ENCODE assay signal across 26 cellular contexts in genomic region chr7:22216832-22217475, GRCh38.
A peak's percentile ranks its signal among the peaks of the same experiment; 100 is the strongest.
DNase-seq lines count a peak whose midpoint lies in the region; ATAC-seq and TF ChIP-seq lines count a peak whose summit lies in the region.
"Had no signal": no experiment of that assay in that cellular context is flagged by ENCODE, and none has a peak within 500 bp of the region (broad histone marks: within the 10 kb centered on the region; RNA-seq: fewer than 3 reads in every experiment).

No MANE protein-coding gene starts in this region.

- peaks cover 1% of the 10 kb centered on the region for H3K27me3 Mint-ChIP-seq in chondrocyte (ENCODE audit: low read depth)

- no peak for TF ChIP-seq POLR2A in esophagus squamous epithelium (IDR thresholded peaks at IDR 0.05)
- no peak for TF ChIP-seq POLR2A in upper lobe of left lung (IDR thresholded peaks at IDR 0.05)

- DNase-seq in heart right ventricle, result no peak
- no peak for DNase-seq in Right ventricle myocardium superior
- DNase-seq in esophagus squamous epithelium (lab: John Stamatoyannopoulos, UW), result no peak
- DNase-seq in pons (ENCODE audit: low spot score), result peak; percentile 67
- DNase-seq in upper lobe of left lung, result no peak
- DNase-seq in COR-L47 (lab: John Stamatoyannopoulos, UW), result no peak
- no peak for DNase-seq in chondrocyte (ENCODE audit: low spot score)
- DNase-seq: 8988T; activated CD8-positive, alpha-beta T cell treated with anti-CD3 and anti-CD28 coated beads, Interleukin-2, amount 10 ng/mL, durations not matched to agents 7 days and 5 days; activated gamma-delta T cell treated with Interleukin-2 at 50 U/mL for 16 hours; activated T-cell treated with anti-CD3 and anti-CD28 coated beads, Interleukin-2, amount 50 U/mL, for 1 hour; kidney glomerular epithelial cell; NCI-H1930; NCI-H345; NCI-H774; OCI-M1; SHP77; stimulated activated CD4-positive, alpha-beta T cell treated with anti-CD3 and anti-CD28 coated beads, Interleukin-2, amount 100 ng/mL, for 24 hours; SW 1271; transverse colon had no signal

- H3K36me3 Mint-ChIP-seq in chondrocyte (ENCODE audit: low read depth), result peaks cover 2% of the 10 kb centered on the region
- H3K36me3 Mint-ChIP-seq: stimulated activated effector memory CD8-positive, alpha-beta T cell treated with anti-CD3 and anti-CD28 coated beads, Interleukin-12 subunit alpha, Interleukin-12 subunit beta, amount 100 ng/mL, for 72 hours had no signal

- intact Hi-C loops in heart right ventricle (cut with DNase I), result loop anchor here in 2 of 10 donors (5.0 to 10.0 kb wide), 2 partner anchors 35 to 158 kb away; no protein-coding TSS in a partner anchor
- intact Hi-C loops in Right ventricle myocardium superior (cut with DNase I), result no loop called here
- intact Hi-C loops in esophagus squamous epithelium (cut with DNase I), result no loop called here

- TF ChIP-seq EP300 in upper lobe of left lung (IDR thresholded peaks at IDR 0.05), result peak in 1 of 4 donors; percentile 7

- no peak overlapping the region for H3K27ac Mint-ChIP-seq in chondrocyte (ENCODE audit: unreplicated experiment)
- H3K27ac Mint-ChIP-seq: activated CD8-positive, alpha-beta T cell treated with anti-CD3 and anti-CD28 coated beads, Interleukin-2, amount 10 ng/mL, durations not matched to agents 7 days and 5 days; stimulated activated effector memory CD8-positive, alpha-beta T cell treated with anti-CD3 and anti-CD28 coated beads, Interleukin-12 subunit alpha, Interleukin-12 subunit beta, amount 100 ng/mL, for 72 hours had no signal

- peaks cover 40% of the 10 kb centered on the region for H3K4me1 Mint-ChIP-seq in chondrocyte (ENCODE audit: low read depth)
- H3K4me1 Mint-ChIP-seq: stimulated activated effector memory CD8-positive, alpha-beta T cell treated with anti-CD3 and anti-CD28 coated beads, Interleukin-12 subunit alpha, Interleukin-12 subunit beta, amount 100 ng/mL, for 72 hours had no signal

- H3K9me3 ChIP-seq in heart right ventricle (peaks cover 0 to 4% (median 0%) of the 10 kb centered on the region in 11 donors), esophagus squamous epithelium (no peaks in the 10 kb centered on the region), upper lobe of left lung (no peaks in the 10 kb centered on the region)
- H3K9me3 ChIP-seq: transverse colon had no signal

- H3K4me1 ChIP-seq in heart right ventricle (peaks cover 0 to 75% (median 21%) of the 10 kb centered on the region in 9 donors), esophagus squamous epithelium (peaks cover 0 to 61% (median 0%) of the 10 kb centered on the region in 3 donors), upper lobe of left lung (peaks cover 17 to 33% (median 19%) of the 10 kb centered on the region in 4 donors)
- H3K4me1 ChIP-seq: transverse colon had no signal

- H3K36me3 ChIP-seq in heart right ventricle (peaks cover 0 to 4% (median 0%) of the 10 kb centered on the region in 9 donors), esophagus squamous epithelium (peaks cover 0 to 6% (median 0%) of the 10 kb centered on the region in 3 donors), upper lobe of left lung (no peaks in the 10 kb centered on the region)
- H3K36me3 ChIP-seq: cardiac muscle cell, transverse colon had no signal

- H3K27ac ChIP-seq in heart right ventricle (peak overlapping the region; percentile 1 to 89 (median 82)), esophagus squamous epithelium (peak overlapping the region in 3 of 4 donors; percentile 19 to 78 (median 65)), upper lobe of left lung (peak overlapping the region; percentile 39 to 83 (median 69))
- H3K27ac ChIP-seq: cardiac muscle cell, KMS-11 had no signal

- TF ChIP-seq CTCF in heart right ventricle (IDR thresholded peaks at IDR 0.05) (no peak), esophagus squamous epithelium (IDR thresholded peaks at IDR 0.05) (no peak), upper lobe of left lung (IDR thresholded peaks at IDR 0.05) (no peak), chondrocyte (IDR thresholded peaks at IDR 0.05) (no peak)

- H3K4me3 Mint-ChIP-seq in chondrocyte (ENCODE audit: unreplicated experiment), result no peak overlapping the region
- H3K4me3 Mint-ChIP-seq: activated CD8-positive, alpha-beta T cell treated with anti-CD3 and anti-CD28 coated beads, Interleukin-2, amount 10 ng/mL, durations not matched to agents 7 days and 5 days; neural crest cell; stimulated activated effector memory CD8-positive, alpha-beta T cell treated with anti-CD3 and anti-CD28 coated beads, Interleukin-12 subunit alpha, Interleukin-12 subunit beta, amount 100 ng/mL, for 72 hours had no signal

- H3K27me3 ChIP-seq in heart right ventricle (no peaks in the 10 kb centered on the region), esophagus squamous epithelium (no peaks in the 10 kb centered on the region), upper lobe of left lung (no peaks in the 10 kb centered on the region)
- H3K27me3 ChIP-seq: transverse colon had no signal

- ATAC-seq in heart right ventricle, result no peak
- ATAC-seq in Right ventricle myocardium superior (ENCODE audit: poor library complexity), result no peak
- ATAC-seq in upper lobe of left lung (ENCODE audit: low FRiP score in 2 of 2), result no peak
- ATAC-seq in HG03378 (IDR thresholded peaks at IDR 0.05; ENCODE audit: unreplicated experiment), result no peak
- ATAC-seq: activated CD8-positive, alpha-beta T cell treated with anti-CD3 and anti-CD28 coated beads, Interleukin-2, amount 10 ng/mL, durations not matched to agents 7 days and 5 days; esophagus mucosa; stimulated activated effector memory CD8-positive, alpha-beta T cell treated with anti-CD3 and anti-CD28 coated beads, Interleukin-12 subunit alpha, Interleukin-12 subunit beta, amount 100 ng/mL, for 72 hours had no signal

- H3K4me3 ChIP-seq in heart right ventricle (peak overlapping the region in 9 of 10 donors; percentile 28 to 67 (median 48)), esophagus squamous epithelium (peak overlapping the region in 3 of 4 donors; percentile 3 to 51 (median 37)), upper lobe of left lung (peak overlapping the region; percentile 12 to 53 (median 46))
- H3K4me3 ChIP-seq: cardiac muscle cell, transverse colon had no signal

- WGBS in heart right ventricle, 2 donors, result 45 to 51% methylated on average over 4 of the region's 4 CpGs
- 22 to 28% methylated on average over 4 of the region's 4 CpGs for WGBS in esophagus squamous epithelium, 2 donors
- WGBS in upper lobe of left lung, 2 donors, result 51 to 56% methylated on average over 4 of the region's 4 CpGs

- peaks cover 4% of the 10 kb centered on the region for H3K9me3 Mint-ChIP-seq in chondrocyte (ENCODE audit: low read depth)
- H3K9me3 Mint-ChIP-seq: stimulated activated effector memory CD8-positive, alpha-beta T cell treated with anti-CD3 and anti-CD28 coated beads, Interleukin-12 subunit alpha, Interleukin-12 subunit beta, amount 100 ng/mL, for 72 hours had no signal
